ENCODE assay signal across 29 cellular contexts in the genomic region with DNA sequence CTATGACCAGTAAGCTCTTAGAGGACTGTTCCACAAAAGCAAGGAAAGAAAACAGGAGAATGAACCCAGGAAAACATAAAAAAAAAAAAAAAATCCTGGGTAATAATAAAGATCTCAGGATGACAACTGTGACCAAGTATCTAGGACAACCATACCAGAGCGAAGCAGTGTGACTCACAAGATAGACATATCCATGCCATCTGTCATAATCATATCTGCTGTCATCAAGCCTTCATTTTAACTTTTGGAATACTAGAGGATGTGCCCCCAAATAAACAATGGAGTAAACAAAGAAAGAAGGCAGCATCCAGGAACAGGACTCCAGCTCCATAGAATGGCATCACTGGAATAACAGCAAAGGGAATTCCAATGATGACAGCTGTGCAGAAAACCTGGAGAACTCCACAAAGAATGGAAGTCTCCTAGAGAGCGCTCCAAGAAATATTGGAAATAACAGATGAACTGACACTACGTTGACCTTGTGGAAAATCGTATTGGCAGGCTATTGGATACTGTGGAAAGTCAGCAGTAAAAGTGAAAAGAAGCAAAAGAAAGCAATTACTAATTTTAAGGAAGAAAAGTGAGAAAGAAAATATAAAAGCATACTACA. TPM values are rescaled to one million over a fixed set of nuclear protein-coding genes. Genes with fewer than 3 reads are reported as not detected.
DNase-seq lines count a peak whose midpoint lies in the region; ATAC-seq and TF ChIP-seq lines count a peak whose summit lies in the region.
"Had no signal": no experiment of that assay in that cellular context is flagged by ENCODE, and none has a peak within 500 bp of the region (broad histone marks: within the 10 kb centered on the region; RNA-seq: fewer than 3 reads in every experiment).

No MANE protein-coding gene starts in this region.

- H3K14ac ChIP-seq in trophoblast cell (ENCODE audit: low read length) = no peak overlapping the region

- H2BK5ac ChIP-seq in trophoblast cell (ENCODE audit: low read depth, low read length, poor library complexity) = no peak overlapping the region

- no CpG with 5 or more reads among the region's 4 CpGs for WGBS in trophoblast cell (ENCODE audit: extremely low coverage, insufficient coverage, insufficient read length)

- no peak overlapping the region for H4K12ac ChIP-seq in trophoblast cell (ENCODE audit: low read depth, low read length)

- H3K4me3 Mint-ChIP-seq in endothelial cell (ENCODE audit: unreplicated experiment) (no peak overlapping the region), CD14-positive monocyte (no peak overlapping the region)
- H3K4me3 Mint-ChIP-seq: activated naive CD4-positive, alpha-beta T cell treated with anti-CD3 and anti-CD28 coated beads, Interleukin-2, amount 50 U/mL, for 24 hours; neural progenitor cell had no signal

- DNase-seq in EH (ENCODE audit: low read depth) = peak; percentile 32
- no peak for DNase-seq in HEK293T (ENCODE audit: extremely low spot score)
- no peak for DNase-seq in endothelial cell (ENCODE audit: low spot score)
- peak; percentile 16 to 60 for DNase-seq in trophoblast cell
- no peak for DNase-seq in left lung
- no peak for DNase-seq in CD14-positive monocyte (ENCODE audit: low spot score)
- DNase-seq: activated CD8-positive, alpha-beta memory T cell treated with anti-CD3 and anti-CD28 coated beads for 24 hours; activated T-cell treated with anti-CD3 and anti-CD28 coated beads for 4 hours; amygdala; DMS79; KG1; mesendoderm; NCI-H1417; NCI-H2029 treated with DMSO at 0.1 percent for 48 hours; NCI-H2227 treated with DMSO at 0.1 percent for 48 hours; NCI-H526 treated with DMSO at 0.1 percent for 48 hours; PC-9; right cardiac atrium; stimulated activated CD4-positive, alpha-beta T cell treated with anti-CD3 and anti-CD28 coated beads, Interleukin-4, amount 100 ng/mL, for 4 hours had no signal

- no peak overlapping the region for H2AFZ ChIP-seq in trophoblast cell (ENCODE audit: insufficient read depth, low read length, poor library complexity)
- H2AFZ ChIP-seq: neural progenitor cell, parathyroid adenoma, PC-9 had no signal

- no peak overlapping the region for H3K4me2 ChIP-seq in trophoblast cell (ENCODE audit: low read length)
- H3K4me2 ChIP-seq: BLaER1 treated with 17β-estradiol and CSF1 and Interleukin-3, amounts not matched to agents 10 nM and 100 nM; neural progenitor cell; PC-9 had no signal

- H2BK120ac ChIP-seq in trophoblast cell (ENCODE audit: insufficient read depth, low read length, poor library complexity) = no peak overlapping the region

- H4K91ac ChIP-seq in trophoblast cell (ENCODE audit: low read depth, low read length) = no peak overlapping the region

- CTCF ChIA-PET in HEK293T (lab: Yijun Ruan, JAX) = interaction anchor here (0.6 kb wide), 1 partner anchor 100 kb away, joined by 3 read pairs; no protein-coding TSS in a partner anchor

- H3K79me1 ChIP-seq in trophoblast cell (ENCODE audit: low read length) = no peaks in the 10 kb centered on the region

- no peak overlapping the region for H3K4ac ChIP-seq in trophoblast cell (ENCODE audit: low read depth, low read length)

- H3K4me1 ChIP-seq in trophoblast cell (ENCODE audit: control insufficient read depth in 1 of 2, insufficient read depth in 2 of 2, low read length in 2 of 2) = no peaks in the 10 kb centered on the region
- H3K4me1 ChIP-seq in left lung = no peaks in the 10 kb centered on the region
- H3K4me1 ChIP-seq: neural progenitor cell, parathyroid adenoma had no signal

- ATAC-seq in left lung (no peak), GM21423 (IDR thresholded peaks at IDR 0.05; ENCODE audit: unreplicated experiment) (no peak)
- ATAC-seq: HCT116 had no signal

- intact Hi-C loops in left lung (cut with DNase I) (loop anchor here in 1 of 2 donors (10.0 kb wide), 1 partner anchor 97 kb away; no protein-coding TSS in a partner anchor), CD14-positive monocyte (cut with micrococcal nuclease) (no loop called here)

- peaks cover 21% of the 10 kb centered on the region for H3K4me1 Mint-ChIP-seq in endothelial cell (ENCODE audit: unreplicated experiment)
- H3K4me1 Mint-ChIP-seq in CD14-positive monocyte = no peaks in the 10 kb centered on the region
- H3K4me1 Mint-ChIP-seq: activated naive CD4-positive, alpha-beta T cell treated with anti-CD3 and anti-CD28 coated beads, Interleukin-2, amount 50 U/mL, for 24 hours had no signal

- H3K36me3 ChIP-seq in trophoblast cell (ENCODE audit: control insufficient read depth in 1 of 2, insufficient read depth in 2 of 2, low read length in 2 of 2) = no peaks in the 10 kb centered on the region
- H3K36me3 ChIP-seq in left lung = no peaks in the 10 kb centered on the region
- H3K36me3 ChIP-seq: BLaER1 treated with 17β-estradiol and CSF1 and Interleukin-3, amounts not matched to agents 10 nM and 100 nM; neural progenitor cell; tibial nerve had no signal

- H3K27me3 ChIP-seq in trophoblast cell (ENCODE audit: insufficient read depth, low read length) (no peaks in the 10 kb centered on the region), left lung (no peaks in the 10 kb centered on the region)
- H3K27me3 ChIP-seq: BLaER1 treated with 17β-estradiol and CSF1 and Interleukin-3, amounts not matched to agents 10 nM and 100 nM; neural progenitor cell; tibial nerve had no signal

- H3K4me3 ChIP-seq in trophoblast cell (ENCODE audit: low read depth, low read length) = no peak overlapping the region
- no peak overlapping the region for H3K4me3 ChIP-seq in left lung
- H3K4me3 ChIP-seq: BLaER1 treated with 17β-estradiol and CSF1 and Interleukin-3, amounts not matched to agents 10 nM and 100 nM; neural progenitor cell; PC-9; tibial nerve had no signal

- H3K9me3 Mint-ChIP-seq in endothelial cell (ENCODE audit: unreplicated experiment) = no peaks in the 10 kb centered on the region
- peaks cover 0 to 10% (median 3%) of the 10 kb centered on the region in 7 donors for H3K9me3 Mint-ChIP-seq in CD14-positive monocyte
- H3K9me3 Mint-ChIP-seq: activated naive CD4-positive, alpha-beta T cell treated with anti-CD3 and anti-CD28 coated beads, Interleukin-2, amount 50 U/mL, for 24 hours; activated T-helper 2 cell treated with anti-CD3 and anti-CD28 coated beads, Interferon-gamma antibody, Interleukin-2, Interleukin-4, amounts not matched to agents 10 μg/mL and 5 μg/mL and 100 μg/mL, durations not matched to agents 14 hours and 24 hours and 36 hours had no signal

- no peak overlapping the region for H2AK5ac ChIP-seq in trophoblast cell (ENCODE audit: low read length)

- no peak overlapping the region for H4K8ac ChIP-seq in trophoblast cell (ENCODE audit: low read depth, low read length)

- H3K79me2 ChIP-seq in trophoblast cell (ENCODE audit: control insufficient read depth, insufficient read depth, low read length, poor library complexity) = no peaks in the 10 kb centered on the region
- H3K79me2 ChIP-seq: parathyroid adenoma had no signal

- H3K18ac ChIP-seq in trophoblast cell (ENCODE audit: low read length) = no peak overlapping the region

- H3K36me3 Mint-ChIP-seq in endothelial cell (ENCODE audit: low read depth, unreplicated experiment) (no peaks in the 10 kb centered on the region), CD14-positive monocyte (no peaks in the 10 kb centered on the region)
- H3K36me3 Mint-ChIP-seq: activated naive CD4-positive, alpha-beta T cell treated with anti-CD3 and anti-CD28 coated beads, Interleukin-2, amount 50 U/mL, for 24 hours; neural progenitor cell had no signal

- H3K27me3 Mint-ChIP-seq in endothelial cell (ENCODE audit: unreplicated experiment) (peaks cover 4% of the 10 kb centered on the region), CD14-positive monocyte (ENCODE audit: low read depth in 3 of 3) (peaks cover 0 to 1% (median 0%) of the 10 kb centered on the region in 3 donors)

- H3K9me3 ChIP-seq in trophoblast cell (ENCODE audit: insufficient read depth, low read depth, low read length) (no peaks in the 10 kb centered on the region), left lung (no peaks in the 10 kb centered on the region)
- H3K9me3 ChIP-seq: BLaER1 treated with 17β-estradiol and CSF1 and Interleukin-3, amounts not matched to agents 10 nM and 100 nM; tibial nerve had no signal

- H3K27ac ChIP-seq in trophoblast cell (ENCODE audit: low read depth, low read length) (no peak overlapping the region), left lung (no peak overlapping the region)
- H3K27ac ChIP-seq: BLaER1 treated with 17β-estradiol and CSF1 and Interleukin-3, amounts not matched to agents 10 nM and 100 nM; neural progenitor cell; parathyroid adenoma; PC-9 had no signal

- no peak overlapping the region for H2BK12ac ChIP-seq in trophoblast cell (ENCODE audit: low read length)

- TF ChIP-seq CTCF in endothelial cell (IDR thresholded peaks at IDR 0.05; ENCODE audit: unreplicated experiment) (no peak), left lung (IDR thresholded peaks at IDR 0.05) (no peak), CD14-positive monocyte (IDR thresholded peaks at IDR 0.05) (no peak)

- no peak overlapping the region for H3K9ac ChIP-seq in trophoblast cell (ENCODE audit: low read length)
- H3K9ac ChIP-seq: BLaER1 treated with 17β-estradiol and CSF1 and Interleukin-3, amounts not matched to agents 10 nM and 100 nM; neural progenitor cell; parathyroid adenoma had no signal

- POLR2A ChIA-PET in HEK293T (lab: Yijun Ruan, JAX) = no interaction called here

- H3K23ac ChIP-seq in trophoblast cell (ENCODE audit: low read length) = no peak overlapping the region

- H3K27ac Mint-ChIP-seq in endothelial cell (ENCODE audit: unreplicated experiment) (peak overlapping the region; percentile 98), CD14-positive monocyte (no peak overlapping the region)
- H3K27ac Mint-ChIP-seq: activated naive CD4-positive, alpha-beta T cell treated with anti-CD3 and anti-CD28 coated beads, Interleukin-2, amount 50 U/mL, for 24 hours; activated T-helper 2 cell treated with anti-CD3 and anti-CD28 coated beads, Interferon-gamma antibody, Interleukin-2, Interleukin-4, amounts not matched to agents 10 μg/mL and 5 μg/mL and 100 μg/mL, durations not matched to agents 14 hours and 24 hours and 36 hours; neural progenitor cell had no signal

TF ChIP-seq in HEK293T, 16 proteins besides CTCF, POLR2A, EP300 and RAD21:
- TF ChIP-seq BHLHE40 (IDR thresholded peaks at IDR 0.05; ENCODE audit: borderline replicate concordance) = no peak
- TF ChIP-seq, protein P1, sequence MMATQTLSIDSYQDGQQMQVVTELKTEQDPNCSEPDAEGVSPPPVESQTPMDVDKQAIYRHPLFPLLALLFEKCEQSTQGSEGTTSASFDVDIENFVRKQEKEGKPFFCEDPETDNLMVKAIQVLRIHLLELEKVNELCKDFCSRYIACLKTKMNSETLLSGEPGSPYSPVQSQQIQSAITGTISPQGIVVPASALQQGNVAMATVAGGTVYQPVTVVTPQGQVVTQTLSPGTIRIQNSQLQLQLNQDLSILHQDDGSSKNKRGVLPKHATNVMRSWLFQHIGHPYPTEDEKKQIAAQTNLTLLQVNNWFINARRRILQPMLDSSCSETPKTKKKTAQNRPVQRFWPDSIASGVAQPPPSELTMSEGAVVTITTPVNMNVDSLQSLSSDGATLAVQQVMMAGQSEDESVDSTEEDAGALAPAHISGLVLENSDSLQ (IDR thresholded peaks at IDR 0.05) = peak; percentile 22; the same call in 1 of the 2 replicates

RNA-seq across cellular contexts. Expression of gene HPGDS, which starts 35.3 kb away (rescaled TPM):
- total RNA-seq in endothelial cell (ENCODE audit: unreplicated experiment) (0.33 TPM), left lung (1 to 10 TPM; 4.4 to 4.8 TPM)
- polyA plus RNA-seq in trophoblast cell (2013) = not detected in 2 replicates
- polyA plus RNA-seq in CD14-positive monocyte = under 1 TPM in 1 of 2 donors, not detected in 1; 0.30 TPM
- total RNA-seq: fibroblast of lung, PC-9 had no signal
- polyA plus RNA-seq: AG04450, fibroblast of lung had no signal

Comparison
In these comparisons a context has a peak if more than half of its experiments do, and no peak if none do; other contexts are left out.
1. DNase-seq: peak in EH (single experiment) and trophoblast cell (2 of 2); none in HEK293T (single experiment), endothelial cell (single experiment), left lung (0 of 2) and CD14-positive monocyte (single experiment).